ENCODE assay signal across 20 cellular contexts in the genomic region with DNA sequence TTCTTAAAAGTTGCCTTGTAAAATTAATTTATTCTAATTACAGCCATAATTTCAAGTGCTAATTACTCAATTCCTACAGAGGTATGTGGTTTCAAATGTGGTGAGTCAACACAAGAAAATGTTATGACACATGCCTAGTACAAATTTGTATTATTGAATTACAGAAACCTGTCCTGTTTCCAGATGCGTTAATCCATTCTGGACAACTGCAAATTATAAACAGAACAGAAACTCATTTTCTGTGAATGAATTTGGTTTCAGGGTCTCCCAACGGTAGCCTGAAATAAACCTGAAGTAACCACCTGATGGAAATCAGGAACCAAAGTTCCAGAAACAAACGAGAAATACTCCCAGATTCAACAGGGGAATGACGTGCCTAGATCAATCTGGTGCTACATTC.
DNase-seq lines count a peak whose midpoint lies in the region; ATAC-seq, FAIRE-seq and TF ChIP-seq lines count a peak whose summit lies in the region.
"Had no signal": no experiment of that assay in that cellular context is flagged by ENCODE, and none has a peak within 500 bp of the region (broad histone marks: within the 10 kb centered on the region; RNA-seq: fewer than 3 reads in every experiment).

No MANE protein-coding gene starts in this region.

- H3K27me3 ChIP-seq in bronchial epithelial cell (ENCODE audit: control insufficient read depth, insufficient read depth, low read length): peaks cover 10% of the 10 kb centered on the region
- H3K27me3 ChIP-seq in subcutaneous abdominal adipose tissue (ENCODE audit: control insufficient read depth in 5 of 5, insufficient read depth in 4 of 5, low read length in 5 of 5): peaks cover 0 to 15% (median 2%) of the 10 kb centered on the region in 5 donors

- no peak for FAIRE-seq in bronchial epithelial cell (lab: Jason Lieb, UNC)
- FAIRE-seq: frontal cortex had no signal

- H3K9ac ChIP-seq in subcutaneous abdominal adipose tissue (ENCODE audit: low read length in 5 of 5): no peak overlapping the region

- H3K36me3 ChIP-seq in bronchial epithelial cell (ENCODE audit: control insufficient read depth, insufficient read depth, low read length): no peaks in the 10 kb centered on the region
- H3K36me3 ChIP-seq in subcutaneous abdominal adipose tissue (ENCODE audit: control insufficient read depth in 5 of 5, insufficient read depth in 5 of 5, low read length in 5 of 5): no peaks in the 10 kb centered on the region

- peak; percentile 29 for DNase-seq in DMS53 (lab: John Stamatoyannopoulos, UW)
- DNase-seq in DMS53 treated with DMSO at 0.1 percent for 48 hours (lab: John Stamatoyannopoulos, UW; ENCODE audit: unreplicated experiment): no peak
- peak; percentile 65 for DNase-seq in bronchial epithelial cell (ENCODE audit: low read depth)
- DNase-seq in myocyte (ENCODE audit: low read depth): peak; percentile 13
- DNase-seq in NCI-H82 treated with DMSO at 0.1 percent for 48 hours (lab: John Stamatoyannopoulos, UW; ENCODE audit: unreplicated experiment): no peak
- no peak for DNase-seq in GM20000 (ENCODE audit: low spot score)
- DNase-seq: 8988T; activated CD4-positive, alpha-beta T cell treated with anti-CD3 and anti-CD28 coated beads, Interleukin-2, amount 50 U/mL, for 1 hour; activated effector memory CD4-positive, alpha-beta T cell treated with anti-CD3 and anti-CD28 coated beads, Interleukin-2, amount 50 U/mL, for 16 hours; Calu3; EL; naive thymus-derived CD4-positive, alpha-beta T cell; NCI-H1694; NCI-H2171 treated with DMSO at 0.1 percent for 48 hours; NCI-H526; stimulated activated CD4-positive, alpha-beta T cell treated with anti-CD3 and anti-CD28 coated beads, Interleukin-4, amount 100 ng/mL, for 24 hours; trophoblast cell had no signal

- TF ChIP-seq CTCF in bronchial epithelial cell (IDR thresholded peaks at IDR 0.05; ENCODE audit: insufficient read depth, low read length, severe bottlenecking) (no peak), GM20000 (IDR thresholded peaks at IDR 0.05; ENCODE audit: extremely low read depth, missing control alignments) (no peak)

- H3K4me3 ChIP-seq in bronchial epithelial cell (ENCODE audit: low read depth, low read length) (no peak overlapping the region), subcutaneous abdominal adipose tissue (ENCODE audit: low read depth in 1 of 5, low read length in 5 of 5) (no peak overlapping the region)

- no peaks in the 10 kb centered on the region for H3K9me3 ChIP-seq in subcutaneous abdominal adipose tissue (ENCODE audit: control insufficient read depth in 5 of 5, low read length in 5 of 5)

- H3K4me1 ChIP-seq in subcutaneous abdominal adipose tissue (ENCODE audit: control insufficient read depth in 5 of 5, insufficient read depth in 5 of 5, low read length in 5 of 5): peaks cover 0 to 14% (median 6%) of the 10 kb centered on the region in 5 donors

- ATAC-seq in GM21529 (IDR thresholded peaks at IDR 0.05; ENCODE audit: unreplicated experiment): no peak
- ATAC-seq: naive thymus-derived CD4-positive, alpha-beta T cell had no signal

- H3K27ac ChIP-seq in subcutaneous abdominal adipose tissue (ENCODE audit: low read depth, low read length): peak overlapping the region; percentile 35

Comparison
In these comparisons a context has a peak if more than half of its experiments do, and no peak if none do; other contexts are left out.
1. DNase-seq: peak in DMS53 (single experiment), bronchial epithelial cell (single experiment) and myocyte (single experiment); none in DMS53 treated with DMSO at 0.1 percent for 48 hours (single experiment), NCI-H82 treated with DMSO at 0.1 percent for 48 hours (single experiment) and GM20000 (single experiment).